Comparison of ENCODE assay signal across 18 cellular contexts in the genomic region with DNA sequence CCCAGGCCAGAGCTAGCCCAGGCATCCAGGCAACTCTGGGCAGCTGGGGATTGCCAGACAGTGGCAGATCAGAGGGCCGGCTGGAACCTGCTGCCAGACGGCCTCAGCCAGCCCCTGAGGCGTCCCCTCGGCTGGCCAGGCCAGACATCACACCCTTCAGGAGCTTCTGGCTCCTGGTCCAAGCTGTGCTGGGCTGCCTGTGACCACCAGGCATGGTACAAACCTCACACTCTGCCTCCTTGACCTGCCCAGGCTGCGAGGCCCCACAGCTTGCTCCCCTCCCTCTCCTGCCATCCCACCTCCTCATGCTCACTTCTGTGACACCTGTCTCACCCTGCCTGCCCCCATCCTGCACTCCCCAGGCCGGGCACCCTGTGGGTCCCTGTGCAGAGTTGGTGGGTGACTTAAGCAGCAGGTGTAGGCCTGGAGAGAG. TPM values are rescaled to one million over a fixed set of nuclear protein-coding genes. Genes with fewer than 3 reads are reported as not detected.
A peak's percentile ranks its signal among the peaks of the same experiment; 100 is the strongest.
DNase-seq lines count a peak whose midpoint lies in the region; ATAC-seq, FAIRE-seq and TF ChIP-seq lines count a peak whose summit lies in the region.
"Had no signal": no experiment of that assay in that cellular context is flagged by ENCODE, and none has a peak within 500 bp of the region (broad histone marks: within the 10 kb centered on the region; RNA-seq: fewer than 3 reads in every experiment).

No MANE protein-coding gene starts in this region.

- H3K9me3 ChIP-seq in BLaER1 (no peaks in the 10 kb centered on the region), OCI-LY7 (ENCODE audit: low read length) (no peaks in the 10 kb centered on the region), esophagus squamous epithelium (no peaks in the 10 kb centered on the region), pancreas (no peaks in the 10 kb centered on the region)
- H3K9me3 ChIP-seq: transverse colon had no signal

- FAIRE-seq in pancreas (lab: Jason Lieb, UNC) = no peak
- FAIRE-seq: D721Med had no signal

- H3K4me1 ChIP-seq in BLaER1 (peaks cover 76% of the 10 kb centered on the region), OCI-LY7 (ENCODE audit: insufficient read depth, low read length, poor library complexity, severe bottlenecking) (peaks cover 28% of the 10 kb centered on the region), esophagus squamous epithelium (peaks cover 21 to 74% (median 25%) of the 10 kb centered on the region in 3 donors), pancreas (peaks cover 8 to 16% (median 13%) of the 10 kb centered on the region in 3 donors)

- H4K20me1 ChIP-seq in BLaER1 (peaks cover 23% of the 10 kb centered on the region), OCI-LY7 (ENCODE audit: insufficient read depth, low read length) (no peaks in the 10 kb centered on the region)

- 93% methylated on average over 3 of the region's 6 CpGs; no CpG with 5 or more reads in 1 of the 2 donors for WGBS in esophagus squamous epithelium, 2 donors
- 79 to 91% methylated on average over 6 of the region's 6 CpGs for WGBS in pancreas, 2 donors

- CTCF ChIA-PET in OCI-LY7 (lab: Charles Lee; ENCODE audit: unreplicated experiment) = no interaction called here

- TF ChIP-seq POLR2A in esophagus squamous epithelium (IDR thresholded peaks at IDR 0.05) = no peak

- no peaks in the 10 kb centered on the region for H3K79me2 ChIP-seq in OCI-LY7 (ENCODE audit: insufficient read depth, low read depth, low read length)

- peak overlapping the region; percentile 82; the same call in 1 of the 2 replicates for H3K27ac ChIP-seq in BLaER1
- no peak overlapping the region for H3K27ac ChIP-seq in OCI-LY7 (ENCODE audit: low read depth, low read length, poor library complexity, severe bottlenecking)
- peak overlapping the region; percentile 7 to 86 (median 46) for H3K27ac ChIP-seq in esophagus squamous epithelium
- H3K27ac ChIP-seq in pancreas = peak overlapping the region; percentile 2 to 97 (median 28)
- H3K27ac ChIP-seq: GM23248, WERI-Rb-1 had no signal

- TF ChIP-seq CTCF in OCI-LY7 (conservative IDR thresholded peaks at IDR 0.05; ENCODE audit: low read length) = no peak
- no peak for TF ChIP-seq CTCF in esophagus squamous epithelium (IDR thresholded peaks at IDR 0.05)
- no peak for TF ChIP-seq CTCF in pancreas (IDR thresholded peaks at IDR 0.05)

- ATAC-seq in pancreas = no peak
- ATAC-seq: T-cell had no signal

- no peaks in the 10 kb centered on the region for H3K9me2 ChIP-seq in OCI-LY7 (ENCODE audit: insufficient read depth, low read length)

- DNase-seq in OCI-LY7 (ENCODE audit: low spot score) (no peak), esophagus squamous epithelium (lab: John Stamatoyannopoulos, UW) (no peak), pancreas (peak in 3 of 6 donors; percentile 55 to 77 (median 64)), NCI-H1105 treated with DMSO at 0.1 percent for 48 hours (lab: John Stamatoyannopoulos, UW) (no peak), Ammon's horn (ENCODE audit: low spot score) (no peak)
- DNase-seq in stimulated activated CD8-positive, alpha-beta memory T cell treated with anti-CD3 and anti-CD28 coated beads, Interleukin-4, amount 100 ng/mL, for 48 hours = no peak
- DNase-seq in central memory CD4-positive, alpha-beta T cell = no peak
- DNase-seq: activated gamma-delta T cell; effector CD4-positive, alpha-beta T cell; GM23248; NCI-H774; occipital lobe; stimulated activated CD4-positive, alpha-beta T cell treated with anti-CD3 and anti-CD28 coated beads, Interleukin-12 subunit alpha, Interleukin-12 subunit beta, amount 100 ng/mL, for 4 hours; T-cell; transverse colon had no signal

- peaks cover 47% of the 10 kb centered on the region for H3K36me3 ChIP-seq in BLaER1
- no peaks in the 10 kb centered on the region for H3K36me3 ChIP-seq in OCI-LY7 (ENCODE audit: insufficient read depth, low read length)
- peaks cover 0 to 38% (median 0%) of the 10 kb centered on the region in 3 donors for H3K36me3 ChIP-seq in esophagus squamous epithelium
- H3K36me3 ChIP-seq in pancreas = peaks cover 0 to 21% (median 6%) of the 10 kb centered on the region in 3 donors
- H3K36me3 ChIP-seq: transverse colon had no signal

- POLR2A ChIA-PET in OCI-LY7 (lab: Charles Lee) = interaction anchor here (0.8 to 1.9 kb wide), 2 partner anchors 9 to 40 kb away, joined by 3 to 9 read pairs; no protein-coding TSS in a partner anchor

- H3K9ac ChIP-seq in BLaER1 = peak overlapping the region; percentile 75
- H3K9ac ChIP-seq: GM23248 had no signal

- intact Hi-C loops in OCI-LY7 (cut with micrococcal nuclease; ENCODE audit: unreplicated experiment) = no loop called here
- intact Hi-C loops in esophagus squamous epithelium (cut with DNase I) = loop anchor here (5.0 kb wide), 1 partner anchor 41 kb away; no protein-coding TSS in a partner anchor
- intact Hi-C loops in pancreas (cut with DNase I) = loop anchor here in 1 of 3 donors (5.0 kb wide), 1 partner anchor 41 kb away; no protein-coding TSS in a partner anchor

- no peak overlapping the region for H2AFZ ChIP-seq in OCI-LY7 (ENCODE audit: low read length)
- H2AFZ ChIP-seq: GM23248 had no signal

- H3K27me3 ChIP-seq in BLaER1 (no peaks in the 10 kb centered on the region), esophagus squamous epithelium (no peaks in the 10 kb centered on the region), pancreas (no peaks in the 10 kb centered on the region)
- H3K27me3 ChIP-seq: transverse colon had no signal

- H3K4me3 ChIP-seq in BLaER1 (peak overlapping the region; percentile 62; the same call in 1 of the 2 replicates), OCI-LY7 (ENCODE audit: low read depth, low read length, poor library complexity, severe bottlenecking) (no peak overlapping the region), esophagus squamous epithelium (no peak overlapping the region), pancreas (no peak overlapping the region)
- H3K4me3 ChIP-seq: GM23248, transverse colon had no signal

- BruUV-seq in OCI-LY7 (replicated peaks; lab: Mats Ljungman, UMichigan) = no TSS peak

- H3K4me2 ChIP-seq in BLaER1 (peak overlapping the region; percentile 98), OCI-LY7 (ENCODE audit: low read length) (peak overlapping the region; percentile 28)

RNA-seq across cellular contexts. Expression of a gene that starts 5.7 kb away (rescaled TPM):
- 0.08 and 0.09 TPM in 2 replicates for total RNA-seq in OCI-LY7 (2014; rRNA removed; shearing (Covaris generic))
- total RNA-seq in OCI-LY7 (2022) = not detected in 2 replicates
- total RNA-seq in esophagus squamous epithelium = 100 to 1,000 TPM in 1 of 4 donors, 10 to 100 TPM in 1, 1 to 10 TPM in 2; 2.5 to 116 (median 27.5) TPM
- total RNA-seq in pancreas = 100 to 1,000 TPM in 4 of 6 donors, 10 to 100 TPM in 2; 68.9 to 222 (median 150) TPM
- polyA plus RNA-seq in pancreas = 100 to 1,000 TPM; 217 to 270 TPM

RNA-seq across cellular contexts. Expression of a gene that starts 13.3 kb away (rescaled TPM):
- 1.9 and 2.6 TPM in 2 replicates for total RNA-seq in OCI-LY7 (2014; rRNA removed; shearing (Covaris generic))
- 2.7 and 5.3 TPM in 2 replicates for total RNA-seq in OCI-LY7 (2022)
- total RNA-seq in esophagus squamous epithelium = 10 to 100 TPM in 1 of 4 donors, 1 to 10 TPM in 3; 1.7 to 22.5 (median 7.4) TPM
- total RNA-seq in pancreas = 10 to 100 TPM; 13.9 to 76.8 (median 35.7) TPM
- 100 to 1,000 TPM in 1 of 2 donors, 10 to 100 TPM in 1; 85.1 to 100 TPM for polyA plus RNA-seq in pancreas

RNA-seq across cellular contexts. Expression of a gene that starts 27.8 kb away (rescaled TPM):
- 46.6 and 50.6 TPM in 2 replicates for total RNA-seq in OCI-LY7 (2014; rRNA removed; shearing (Covaris generic))
- total RNA-seq in OCI-LY7 (2022) (33.3 and 36.6 TPM in 2 replicates), esophagus squamous epithelium (10 to 100 TPM in 2 of 4 donors, 1 to 10 TPM in 2; 3.6 to 14.5 (median 8.0) TPM), pancreas (10 to 100 TPM; 12.9 to 21.8 (median 20.0) TPM)
- polyA plus RNA-seq in pancreas = 10 to 100 TPM; 12.6 to 18.9 TPM
